ENCODE assay signal across 10 cellular contexts in genomic region chr7:141739250-141739649, GRCh38. TPM values are rescaled to one million over a fixed set of nuclear protein-coding genes. Genes with fewer than 3 reads are reported as not detected.
DNase-seq lines count a peak whose midpoint lies in the region; ATAC-seq, FAIRE-seq and TF ChIP-seq lines count a peak whose summit lies in the region.
"Had no signal": no experiment of that assay in that cellular context is flagged by ENCODE, and none has a peak within 500 bp of the region (broad histone marks: within the 10 kb centered on the region; RNA-seq: fewer than 3 reads in every experiment).

No MANE protein-coding gene starts in this region.

- intact Hi-C loops in heart right ventricle (cut with DNase I), result loop anchor here in 8 of 10 donors (2.0 to 10.0 kb wide), 6 partner anchors 37 to 188 kb away; partner anchors contain the start of genes DENND11 (in 2 of the 8) and AGK (in 1 of the 8)
- intact Hi-C loops in cardiac septum (cut with DNase I), result loop anchor here (5.0 kb wide), 2 partner anchors 37 to 87 kb away; partner anchors contain the start of gene DENND11
- intact Hi-C loops in thyroid gland (cut with DNase I), result loop anchor here (10.0 kb wide), 1 partner anchor 84 kb away; no protein-coding TSS in a partner anchor
- intact Hi-C loops in body of pancreas (cut with DNase I), result loop anchor here (10.0 kb wide), 1 partner anchor 74 kb away; no protein-coding TSS in a partner anchor

- FAIRE-seq in astrocyte (lab: Jason Lieb, UNC) (no peak), H54 (lab: Jason Lieb, UNC) (no peak)

- H4K20me1 ChIP-seq in astrocyte (ENCODE audit: insufficient read depth, low read length), result peaks cover 10% of the 10 kb centered on the region

- peak overlapping the region; percentile 27 for H3K27ac Mint-ChIP-seq in astrocyte (ENCODE audit: unreplicated experiment)

- no peaks in the 10 kb centered on the region for H3K27me3 Mint-ChIP-seq in astrocyte (ENCODE audit: low read depth, unreplicated experiment)

- peaks cover 6 to 35% (median 26%) of the 10 kb centered on the region in 9 donors for H3K4me1 ChIP-seq in heart right ventricle
- H3K4me1 ChIP-seq in astrocyte (ENCODE audit: insufficient read depth, low read length), result peaks cover 15% of the 10 kb centered on the region
- peaks cover 8 to 15% (median 12%) of the 10 kb centered on the region in 4 donors for H3K4me1 ChIP-seq in liver (ENCODE audit: control insufficient read depth in 4 of 4, insufficient read depth in 4 of 4, low read length in 3 of 4)
- H3K4me1 ChIP-seq in thyroid gland, result peaks cover 15 to 18% of the 10 kb centered on the region in 2 donors
- peaks cover 21% of the 10 kb centered on the region for H3K4me1 ChIP-seq in body of pancreas

- no peak for TF ChIP-seq RAD21 in liver (IDR thresholded peaks at IDR 0.05)

- ATAC-seq in heart right ventricle (no peak), HG03045 (IDR thresholded peaks at IDR 0.05; ENCODE audit: unreplicated experiment) (no peak), body of pancreas (no peak)

- H3K36me3 ChIP-seq in heart right ventricle (peaks cover 0 to 51% (median 16%) of the 10 kb centered on the region in 9 donors), astrocyte (ENCODE audit: insufficient read depth, low read length) (peaks cover 26% of the 10 kb centered on the region), liver (ENCODE audit: control insufficient read depth in 4 of 4, insufficient read depth in 3 of 4, low read depth in 1 of 4, low read length in 3 of 4) (peaks cover 12 to 31% (median 23%) of the 10 kb centered on the region in 4 donors), thyroid gland (peaks cover 31 to 33% of the 10 kb centered on the region in 2 donors), body of pancreas (replicated peaks in 1 of 2; ENCODE audit: insufficient read depth in 1 of 2, low read depth in 2 of 2) (peaks cover 6 to 18% of the 10 kb centered on the region in 2 donors)

- peak overlapping the region in 7 of 10 donors; percentile 67 to 88 (median 77) for H3K4me3 ChIP-seq in heart right ventricle
- peak overlapping the region; percentile 96 for H3K4me3 ChIP-seq in astrocyte (ENCODE audit: insufficient read depth, low read depth, low read length)
- peak overlapping the region in 2 of 3 donors; percentile 68 to 92 for H3K4me3 ChIP-seq in liver (ENCODE audit: low read depth in 1 of 3, low read length in 3 of 3)
- peak overlapping the region in 1 of 3 donors; percentile 84 for H3K4me3 ChIP-seq in thyroid gland (replicated peaks in 1 of 3)
- no peak overlapping the region for H3K4me3 ChIP-seq in body of pancreas

- WGBS in heart right ventricle, 2 donors, result 66 to 71% methylated on average over 3 of the region's 3 CpGs
- WGBS in liver, result 80% methylated on average over 3 of the region's 3 CpGs
- 70 to 78% methylated on average over 3 of the region's 3 CpGs for WGBS in thyroid gland, 2 donors
- WGBS in body of pancreas, 2 donors, result 54 to 59% methylated on average over 3 of the region's 3 CpGs

- no peaks in the 10 kb centered on the region for H3K9me3 ChIP-seq in heart right ventricle
- no peaks in the 10 kb centered on the region for H3K9me3 ChIP-seq in astrocyte (ENCODE audit: insufficient read depth, low read depth, low read length)
- no peaks in the 10 kb centered on the region for H3K9me3 ChIP-seq in liver (ENCODE audit: control insufficient read depth in 4 of 4, low read length in 3 of 4)
- no peaks in the 10 kb centered on the region for H3K9me3 ChIP-seq in thyroid gland
- no peaks in the 10 kb centered on the region for H3K9me3 ChIP-seq in body of pancreas

- peak overlapping the region in 1 of 10 donors; percentile 87 for H3K27ac ChIP-seq in heart right ventricle
- no peak overlapping the region for H3K27ac ChIP-seq in astrocyte (ENCODE audit: low read depth, low read length)
- H3K27ac ChIP-seq in liver (ENCODE audit: low read depth in 1 of 2, low read length in 2 of 2), result no peak overlapping the region
- H3K27ac ChIP-seq in thyroid gland, result no peak overlapping the region
- no peak overlapping the region for H3K27ac ChIP-seq in body of pancreas

- TF ChIP-seq POLR2A in H54 (IDR thresholded peaks at IDR 0.05; ENCODE audit: low read depth, low read length) (no peak), thyroid gland (IDR thresholded peaks at IDR 0.05) (no peak), body of pancreas (IDR thresholded peaks at IDR 0.05) (no peak)

- peak overlapping the region; percentile 99 for H3K4me3 Mint-ChIP-seq in astrocyte (ENCODE audit: unreplicated experiment)

- peak overlapping the region; percentile 88 for H3K4me2 ChIP-seq in astrocyte (ENCODE audit: low read length)

- H3K36me3 Mint-ChIP-seq in astrocyte (ENCODE audit: low read depth, unreplicated experiment), result peaks cover 9% of the 10 kb centered on the region

- H3K79me2 ChIP-seq in astrocyte (ENCODE audit: insufficient read depth, low read length), result peaks cover 37% of the 10 kb centered on the region

- TF ChIP-seq CTCF in heart right ventricle (IDR thresholded peaks at IDR 0.05) (no peak), astrocyte (IDR thresholded peaks at IDR 0.05; ENCODE audit: insufficient read depth, low read depth, low read length) (no peak), liver (IDR thresholded peaks at IDR 0.05; ENCODE audit: low read depth, low read length, missing input control) (no peak), thyroid gland (IDR thresholded peaks at IDR 0.05) (no peak), body of pancreas (IDR thresholded peaks at IDR 0.05) (no peak)

- no peaks in the 10 kb centered on the region for H3K9me3 Mint-ChIP-seq in astrocyte (ENCODE audit: unreplicated experiment)

- no peak for DNase-seq in heart right ventricle
- DNase-seq in cardiac septum (ENCODE audit: low spot score), result no peak
- DNase-seq in astrocyte (ENCODE audit: low read depth), result no peak
- DNase-seq in H54 (ENCODE audit: insufficient read length, low spot score), result no peak
- DNase-seq in thyroid gland, result no peak
- no peak for DNase-seq in body of pancreas
- DNase-seq: NCI-H446 had no signal

- H3K27me3 ChIP-seq in heart right ventricle, result no peaks in the 10 kb centered on the region
- H3K27me3 ChIP-seq in astrocyte (ENCODE audit: insufficient read depth, low read length), result no peaks in the 10 kb centered on the region
- H3K27me3 ChIP-seq in liver (ENCODE audit: control insufficient read depth in 4 of 4, insufficient read depth in 4 of 4, low read length in 3 of 4), result no peaks in the 10 kb centered on the region
- no peaks in the 10 kb centered on the region for H3K27me3 ChIP-seq in thyroid gland
- H3K27me3 ChIP-seq in body of pancreas, result no peaks in the 10 kb centered on the region

- H3K9ac ChIP-seq in astrocyte (ENCODE audit: low read length) (peak overlapping the region; percentile 95), liver (ENCODE audit: low read depth in 1 of 2, low read length in 2 of 2) (no peak overlapping the region)

- H3K4me1 Mint-ChIP-seq in astrocyte (ENCODE audit: low read depth, unreplicated experiment), result peaks cover 8% of the 10 kb centered on the region

- H2AFZ ChIP-seq in astrocyte (ENCODE audit: low read depth, low read length), result no peak overlapping the region

TF ChIP-seq in liver, 16 proteins besides CTCF, POLR2A, EP300 and RAD21 (continues in another document):
- TF ChIP-seq HNF4G (IDR thresholded peaks at IDR 0.05), result no peak
- no peak for TF ChIP-seq RXRA (IDR thresholded peaks at IDR 0.05)
- TF ChIP-seq FOXA1 (IDR thresholded peaks at IDR 0.05), result no peak
- TF ChIP-seq GABPA (IDR thresholded peaks at IDR 0.05 in 1 of 2, conservative IDR thresholded peaks at IDR 0.05 in 1 of 2), result no peak
- TF ChIP-seq YY1 (IDR thresholded peaks at IDR 0.05), result no peak

RNA-seq across cellular contexts. Expression of gene SSBP1, which starts 1.1 kb away (rescaled TPM):
- total RNA-seq in heart right ventricle (100 to 1,000 TPM in 9 of 10 donors, 10 to 100 TPM in 1; 97.4 to 122 (median 107) TPM), cardiac septum (84.2 TPM), astrocyte (138 and 146 TPM in 2 replicates), liver (10 to 100 TPM; 68.0 to 70.0 TPM), thyroid gland (100 to 1,000 TPM; 112 to 146 (median 129) TPM), body of pancreas (10 to 100 TPM; 32.6 to 52.9 TPM)
- polyA plus RNA-seq in heart right ventricle (100 to 1,000 TPM; 175 to 256 TPM), liver (100 to 1,000 TPM in 1 of 2 donors, 10 to 100 TPM in 1; 90.2 to 147 TPM)

RNA-seq across cellular contexts. Expression of gene TAS2R3, which starts 24.6 kb away (rescaled TPM):
- 1 to 10 TPM in 1 of 10 donors, under 1 TPM in 7, not detected in 2; 0.30 to 1.1 (median 0.46) TPM for total RNA-seq in heart right ventricle
- polyA plus RNA-seq in heart right ventricle, result not detected
- total RNA-seq in cardiac septum, result 0.35 TPM
- total RNA-seq in astrocyte, result 1.00 and 1.2 TPM in 2 replicates
- 1 to 10 TPM in 1 of 2 donors, under 1 TPM in 1; 0.47 to 4.1 TPM for total RNA-seq in liver
- not detected for polyA plus RNA-seq in liver
- 10 to 100 TPM in 1 of 4 donors, 1 to 10 TPM in 3; 3.0 to 11.1 (median 4.1) TPM for total RNA-seq in thyroid gland
- total RNA-seq in body of pancreas, result 1 to 10 TPM in 1 of 2 donors, not detected in 1; 2.6 TPM

RNA-seq across cellular contexts. Expression of gene WEE2, which starts 31.1 kb away (rescaled TPM):
- under 1 TPM in 1 of 10 donors, not detected in 9; 0.12 TPM for total RNA-seq in heart right ventricle
- polyA plus RNA-seq in heart right ventricle, result not detected
- not detected for total RNA-seq in cardiac septum
- not detected in 2 replicates for total RNA-seq in astrocyte
- total RNA-seq in liver, result not detected
- polyA plus RNA-seq in liver, result not detected
- under 1 TPM in 1 of 4 donors, not detected in 3; 0.79 TPM for total RNA-seq in thyroid gland
- total RNA-seq in body of pancreas, result not detected
- total RNA-seq: Daoy had no signal

RNA-seq across cellular contexts. Expression of gene TAS2R4, which starts 37.2 kb away (rescaled TPM):
- total RNA-seq in heart right ventricle (under 1 TPM in 9 of 10 donors, not detected in 1; 0.10 to 0.28 (median 0.23) TPM), cardiac septum (0.54 TPM), astrocyte (1.1 and 1.2 TPM in 2 replicates), liver (1 to 10 TPM in 1 of 2 donors, under 1 TPM in 1; 0.42 to 3.2 TPM), thyroid gland (1 to 10 TPM; 1.8 to 6.3 (median 4.3) TPM), body of pancreas (1 to 10 TPM; 1.3 to 3.4 TPM)
- polyA plus RNA-seq in heart right ventricle (under 1 TPM; 0.03 to 0.59 TPM), liver (under 1 TPM in 1 of 2 donors, not detected in 1; 0.03 TPM)

RNA-seq across cellular contexts. Expression of gene DENND11, which starts 37.3 kb away (rescaled TPM):
- 10 to 100 TPM in 4 of 10 donors, 1 to 10 TPM in 6; 6.7 to 11.5 (median 9.3) TPM for total RNA-seq in heart right ventricle
- 1 to 10 TPM; 2.7 to 3.4 TPM for polyA plus RNA-seq in heart right ventricle
- total RNA-seq in cardiac septum, result 8.7 TPM
- 9.8 and 10.5 TPM in 2 replicates for total RNA-seq in astrocyte
- total RNA-seq in liver, result 10 to 100 TPM; 15.9 to 48.4 TPM
- polyA plus RNA-seq in liver, result 1 to 10 TPM; 8.4 to 9.8 TPM
- 10 to 100 TPM; 34.1 to 57.5 (median 45.3) TPM for total RNA-seq in thyroid gland
- 10 to 100 TPM; 17.8 to 31.9 TPM for total RNA-seq in body of pancreas

Comparison
In these comparisons a context has a peak if more than half of its experiments do, and no peak if none do; other contexts are left out.
1. H3K4me3 ChIP-seq: peak in heart right ventricle (7 of 10), astrocyte (single experiment) and liver (2 of 3); none in body of pancreas (0 of 2).